Comparison of ENCODE assay signal across 27 cellular contexts in genomic region chr15:68982976-68983550, GRCh38. TPM values are rescaled to one million over a fixed set of nuclear protein-coding genes. Genes with fewer than 3 reads are reported as not detected.
DNase-seq lines count a peak whose midpoint lies in the region; ATAC-seq and TF ChIP-seq lines count a peak whose summit lies in the region.
"Had no signal": no experiment of that assay in that cellular context is flagged by ENCODE, and none has a peak within 500 bp of the region (broad histone marks: within the 10 kb centered on the region; RNA-seq: fewer than 3 reads in every experiment).

No MANE protein-coding gene starts in this region.

- no peaks in the 10 kb centered on the region for H3K36me3 ChIP-seq in hepatocyte (replicated peaks; ENCODE audit: insufficient read depth, low read depth)
- H3K36me3 ChIP-seq: SJCRH30 had no signal

- no peak for TF ChIP-seq CTCF in hepatocyte (IDR thresholded peaks at IDR 0.05; ENCODE audit: poor library complexity)

- no peaks in the 10 kb centered on the region for H3K9me3 ChIP-seq in hepatocyte (ENCODE audit: low read depth)
- H3K9me3 ChIP-seq: SJCRH30 had no signal

- peaks cover 8% of the 10 kb centered on the region for H3K4me1 ChIP-seq in hepatocyte (ENCODE audit: insufficient read depth)
- H3K4me1 ChIP-seq: SJCRH30 had no signal

- no peak overlapping the region for H3K27ac Mint-ChIP-seq in activated naive CD8-positive, alpha-beta T cell treated with anti-CD3 and anti-CD28 coated beads for 36 hours
- H3K27ac Mint-ChIP-seq: CD4-positive, alpha-beta memory T cell had no signal

- H4K20me1 ChIP-seq in hepatocyte (ENCODE audit: insufficient read depth, poor library complexity, severe bottlenecking) = no peaks in the 10 kb centered on the region

- DNase-seq in NCI-H524 (lab: John Stamatoyannopoulos, UW) (peak; percentile 91 to 98), OCI-M1 (lab: John Stamatoyannopoulos, UW) (peak; percentile 39), hepatocyte (ENCODE audit: low spot score) (no peak)
- no peak for DNase-seq in activated naive CD8-positive, alpha-beta T cell treated with anti-CD3 and anti-CD28 coated beads for 36 hours
- DNase-seq: C1 segment of cervical spinal cord; CD4-positive, alpha-beta memory T cell; COR-L47; DMS153; DND-41; Kasumi-1; NCI-H1105; NCI-H1436 treated with DMSO at 0.1 percent for 48 hours; NCI-H1930; NCI-H2107; NCI-H748 treated with DMSO at 0.1 percent for 48 hours; NK-92 treated with Interleukin-12 subunit alpha and Interleukin-12 subunit beta, amount 100 ng/mL, for 24 hours; PC-9; SJCRH30 had no signal

- no peaks in the 10 kb centered on the region for H3K79me2 ChIP-seq in hepatocyte

- no peak overlapping the region for H2AFZ ChIP-seq in hepatocyte
- H2AFZ ChIP-seq: PC-9 had no signal

- H3K27me3 ChIP-seq in hepatocyte = no peaks in the 10 kb centered on the region

- H3K9me2 ChIP-seq in hepatocyte (replicated peaks; ENCODE audit: insufficient read depth) = no peaks in the 10 kb centered on the region

- peaks cover 10% of the 10 kb centered on the region for H3K27me3 Mint-ChIP-seq in activated naive CD8-positive, alpha-beta T cell treated with anti-CD3 and anti-CD28 coated beads for 36 hours

- no peaks in the 10 kb centered on the region for H3K36me3 Mint-ChIP-seq in activated naive CD8-positive, alpha-beta T cell treated with anti-CD3 and anti-CD28 coated beads for 36 hours
- H3K36me3 Mint-ChIP-seq: CD4-positive, alpha-beta memory T cell had no signal

- H3K9me3 Mint-ChIP-seq in activated naive CD8-positive, alpha-beta T cell treated with anti-CD3 and anti-CD28 coated beads for 36 hours = peaks cover 2% of the 10 kb centered on the region

- no peak overlapping the region for H3K4me2 ChIP-seq in hepatocyte
- H3K4me2 ChIP-seq: PC-9 had no signal

- WGBS in hepatocyte (ENCODE audit: low lambda C conversion rate, missing lambda C conversion rate) = 87% methylated on average over 6 of the region's 6 CpGs

- H3K4me3 Mint-ChIP-seq in activated naive CD8-positive, alpha-beta T cell treated with anti-CD3 and anti-CD28 coated beads for 36 hours = no peak overlapping the region
- H3K4me3 Mint-ChIP-seq: CD4-positive, alpha-beta memory T cell had no signal

- ATAC-seq in GM21619 (IDR thresholded peaks at IDR 0.05; ENCODE audit: unreplicated experiment) = no peak
- ATAC-seq in HG03439 (IDR thresholded peaks at IDR 0.05; ENCODE audit: unreplicated experiment) = no peak
- no peak for ATAC-seq in GM21723 (IDR thresholded peaks at IDR 0.05; ENCODE audit: unreplicated experiment)
- ATAC-seq: HepG2, Right ventricle myocardium inferior had no signal

- H3K4me1 Mint-ChIP-seq in activated naive CD8-positive, alpha-beta T cell treated with anti-CD3 and anti-CD28 coated beads for 36 hours = no peaks in the 10 kb centered on the region
- H3K4me1 Mint-ChIP-seq: CD4-positive, alpha-beta memory T cell had no signal

- H3K27ac ChIP-seq in hepatocyte = peak overlapping the region; percentile 44
- H3K27ac ChIP-seq: PC-9, SJCRH30 had no signal

- H3K4me3 ChIP-seq in hepatocyte = no peak overlapping the region
- H3K4me3 ChIP-seq: PC-9, SJCRH30 had no signal

RNA-seq across cellular contexts. Expression of gene NOX5, which starts 31.4 kb away (rescaled TPM):
- total RNA-seq in hepatocyte = 0.13 TPM in 1 of 2 replicates, not detected in the other
- polyA plus RNA-seq in hepatocyte = not detected in 2 replicates
- total RNA-seq in activated naive CD8-positive, alpha-beta T cell treated with anti-CD3 and anti-CD28 coated beads for 36 hours = not detected
- total RNA-seq: A673, HepG2, Right ventricle myocardium inferior, SJCRH30 had no signal
- polyA plus RNA-seq: CD4-positive, alpha-beta memory T cell; HepG2 had no signal

RNA-seq across cellular contexts. Expression of gene SPESP1, which starts 52.7 kb away (rescaled TPM):
- total RNA-seq in hepatocyte = not detected in 2 replicates
- not detected in 2 replicates for polyA plus RNA-seq in hepatocyte
- total RNA-seq in activated naive CD8-positive, alpha-beta T cell treated with anti-CD3 and anti-CD28 coated beads for 36 hours = 1 to 10 TPM; 1.1 to 1.4 TPM
- total RNA-seq: A673, HepG2, HT1080, M059J, NCI-H460, PC-9, SJCRH30 had no signal
- polyA plus RNA-seq: HepG2 had no signal

Comparison
In these comparisons a context has a peak if more than half of its experiments do, and no peak if none do; other contexts are left out.
1. DNase-seq: peak in NCI-H524 (2 of 2) and OCI-M1 (single experiment); none in hepatocyte (single experiment) and activated naive CD8-positive, alpha-beta T cell treated with anti-CD3 and anti-CD28 coated beads for 36 hours (single experiment).